15 cellular contexts compared by ENCODE assay signal in genomic region chr7:44287488-44288380, GRCh38. TPM values are rescaled to one million over a fixed set of nuclear protein-coding genes. Genes with fewer than 3 reads are reported as not detected.
DNase-seq lines count a peak whose midpoint lies in the region; ATAC-seq and TF ChIP-seq lines count a peak whose summit lies in the region.
"Had no signal": no experiment of that assay in that cellular context is flagged by ENCODE, and none has a peak within 500 bp of the region (broad histone marks: within the 10 kb centered on the region; RNA-seq: fewer than 3 reads in every experiment).

No MANE protein-coding gene starts in this region.

- H3K36me3 Mint-ChIP-seq in activated CD4-positive, alpha-beta T cell treated with anti-CD3 and anti-CD28 coated beads for 36 hours (ENCODE audit: low read depth), result no peaks in the 10 kb centered on the region
- no peaks in the 10 kb centered on the region for H3K36me3 Mint-ChIP-seq in activated B cell treated with CpG ODN at 0.5 μM for 24 hours (ENCODE audit: low read depth)
- H3K36me3 Mint-ChIP-seq: naive thymus-derived CD8-positive, alpha-beta T cell had no signal

- H3K4me1 Mint-ChIP-seq in activated CD4-positive, alpha-beta T cell treated with anti-CD3 and anti-CD28 coated beads for 36 hours, result no peaks in the 10 kb centered on the region
- H3K4me1 Mint-ChIP-seq in activated B cell treated with CpG ODN at 0.5 μM for 24 hours, result peaks cover 8% of the 10 kb centered on the region
- H3K4me1 Mint-ChIP-seq: naive thymus-derived CD8-positive, alpha-beta T cell had no signal

- 81 to 83% methylated on average over 17 of the region's 17 CpGs for WGBS in sigmoid colon, 2 donors
- WGBS in thyroid gland, 2 donors, result 88 to 90% methylated on average over 14 to 16 of the region's 17 CpGs

- peaks cover 6% of the 10 kb centered on the region for H3K27me3 Mint-ChIP-seq in activated CD4-positive, alpha-beta T cell treated with anti-CD3 and anti-CD28 coated beads for 36 hours
- peaks cover 13% of the 10 kb centered on the region for H3K27me3 Mint-ChIP-seq in activated B cell treated with CpG ODN at 0.5 μM for 24 hours

- H3K36me3 ChIP-seq in sigmoid colon, result no peaks in the 10 kb centered on the region
- H3K36me3 ChIP-seq in thyroid gland, result no peaks in the 10 kb centered on the region

- no peaks in the 10 kb centered on the region for H3K9me3 Mint-ChIP-seq in activated CD4-positive, alpha-beta T cell treated with anti-CD3 and anti-CD28 coated beads for 36 hours (ENCODE audit: low read depth)
- no peaks in the 10 kb centered on the region for H3K9me3 Mint-ChIP-seq in activated B cell treated with CpG ODN at 0.5 μM for 24 hours
- H3K9me3 Mint-ChIP-seq: naive thymus-derived CD8-positive, alpha-beta T cell had no signal

- no peak for TF ChIP-seq EP300 in sigmoid colon (IDR thresholded peaks at IDR 0.05)

- POLR2A ChIA-PET in activated CD4-positive, alpha-beta T cell treated with anti-CD3 and anti-CD28 coated beads for 36 hours (lab: Charles Lee), result no interaction called here
- POLR2A ChIA-PET in activated B cell treated with CpG ODN at 0.5 μM for 24 hours (lab: Charles Lee), result no interaction called here

- TF ChIP-seq CTCF in activated B cell treated with CpG ODN at 0.5 μM for 24 hours (IDR thresholded peaks at IDR 0.05), result no peak
- TF ChIP-seq CTCF in sigmoid colon (IDR thresholded peaks at IDR 0.05), result no peak
- TF ChIP-seq CTCF in thyroid gland (IDR thresholded peaks at IDR 0.05), result no peak

- H3K9me3 ChIP-seq in sigmoid colon (no peaks in the 10 kb centered on the region), thyroid gland (no peaks in the 10 kb centered on the region)

- no peak overlapping the region for H3K4me3 Mint-ChIP-seq in activated CD4-positive, alpha-beta T cell treated with anti-CD3 and anti-CD28 coated beads for 36 hours
- H3K4me3 Mint-ChIP-seq in activated B cell treated with CpG ODN at 0.5 μM for 24 hours, result no peak overlapping the region
- H3K4me3 Mint-ChIP-seq: naive thymus-derived CD8-positive, alpha-beta T cell had no signal

- H3K4me3 ChIP-seq in sigmoid colon (no peak overlapping the region), thyroid gland (replicated peaks in 1 of 3) (no peak overlapping the region)
- H3K4me3 ChIP-seq: skin epidermis had no signal

- peaks cover 0 to 1% (median 0%) of the 10 kb centered on the region in 3 donors for H3K27me3 ChIP-seq in sigmoid colon
- H3K27me3 ChIP-seq in thyroid gland, result no peaks in the 10 kb centered on the region

- TF ChIP-seq POLR2A in sigmoid colon (IDR thresholded peaks at IDR 0.05), result no peak
- TF ChIP-seq POLR2A in thyroid gland (IDR thresholded peaks at IDR 0.05), result no peak

- no peak for ATAC-seq in activated CD4-positive, alpha-beta T cell treated with anti-CD3 and anti-CD28 coated beads for 36 hours
- ATAC-seq in activated B cell treated with CpG ODN at 0.5 μM for 24 hours (ENCODE audit: low read depth), result no peak
- no peak for ATAC-seq in HG02588 (IDR thresholded peaks at IDR 0.05; ENCODE audit: unreplicated experiment)
- ATAC-seq: naive thymus-derived CD8-positive, alpha-beta T cell had no signal

- no peaks in the 10 kb centered on the region for H3K4me1 ChIP-seq in sigmoid colon
- H3K4me1 ChIP-seq in thyroid gland, result no peaks in the 10 kb centered on the region

- H3K27ac Mint-ChIP-seq in activated CD4-positive, alpha-beta T cell treated with anti-CD3 and anti-CD28 coated beads for 36 hours, result no peak overlapping the region
- no peak overlapping the region for H3K27ac Mint-ChIP-seq in activated B cell treated with CpG ODN at 0.5 μM for 24 hours
- H3K27ac Mint-ChIP-seq: naive thymus-derived CD8-positive, alpha-beta T cell had no signal

- intact Hi-C loops in activated CD4-positive, alpha-beta T cell treated with anti-CD3 and anti-CD28 coated beads for 36 hours (cut with DNase I, micrococcal nuclease), result no loop called here
- intact Hi-C loops in activated B cell treated with CpG ODN at 0.5 μM for 24 hours (cut with micrococcal nuclease) (no loop called here), sigmoid colon (cut with DNase I) (no loop called here), thyroid gland (cut with DNase I) (no loop called here)

- DNase-seq in activated CD4-positive, alpha-beta T cell treated with anti-CD3 and anti-CD28 coated beads for 36 hours, result peak; percentile 1
- DNase-seq in activated CD4-positive, alpha-beta T cell treated with anti-CD3 and anti-CD28 coated beads, Interleukin-2, amount 50 U/mL, for 1 hour, result no peak
- DNase-seq in activated B cell treated with CpG ODN at 0.5 μM for 24 hours, result peak; percentile 9
- DNase-seq in islet precursor cell, result peak; percentile 46
- DNase-seq in sigmoid colon, result peak; percentile 57
- DNase-seq in HCEC 1CT, result no peak
- no peak for DNase-seq in thyroid gland
- DNase-seq: effector memory CD4-positive, alpha-beta T cell; NCI-H1694 treated with DMSO at 0.1 percent for 48 hours; NCI-H748 treated with DMSO at 0.1 percent for 48 hours; SHP77 had no signal

- no peak overlapping the region for H3K27ac ChIP-seq in sigmoid colon
- no peak overlapping the region for H3K27ac ChIP-seq in thyroid gland
- H3K27ac ChIP-seq: skin epidermis had no signal

- CTCF ChIA-PET in activated CD4-positive, alpha-beta T cell treated with anti-CD3 and anti-CD28 coated beads for 36 hours (lab: Charles Lee), result no interaction called here
- CTCF ChIA-PET in activated B cell treated with CpG ODN at 0.5 μM for 24 hours (lab: Charles Lee), result no interaction called here

RNA-seq across cellular contexts. Expression of gene CAMK2B, which starts 37.7 kb away (rescaled TPM):
- total RNA-seq in activated CD4-positive, alpha-beta T cell treated with anti-CD3 and anti-CD28 coated beads for 36 hours, result 1 to 10 TPM; 1.1 to 1.8 TPM
- total RNA-seq in activated B cell treated with CpG ODN at 0.5 μM for 24 hours (0.17 and 0.58 TPM in 2 replicates), sigmoid colon (1 to 10 TPM in 3 of 4 donors, under 1 TPM in 1; 0.83 to 3.2 (median 1.9) TPM), thyroid gland (10 to 100 TPM in 3 of 4 donors, 1 to 10 TPM in 1; 7.0 to 19.3 (median 18.5) TPM)
- 1 to 10 TPM in 1 of 3 donors, under 1 TPM in 1, not detected in 1; 0.23 to 1.2 TPM for polyA plus RNA-seq in sigmoid colon
- total RNA-seq: fibroblast of villous mesenchyme; naive thymus-derived CD8-positive, alpha-beta T cell had no signal
- polyA plus RNA-seq: naive thymus-derived CD8-positive, alpha-beta T cell had no signal

Comparison
In these comparisons a context has a peak if more than half of its experiments do, and no peak if none do; other contexts are left out.
1. DNase-seq: peak in activated CD4-positive, alpha-beta T cell treated with anti-CD3 and anti-CD28 coated beads for 36 hours (single experiment), activated B cell treated with CpG ODN at 0.5 μM for 24 hours (single experiment), islet precursor cell (single experiment) and sigmoid colon (single experiment); none in activated CD4-positive, alpha-beta T cell treated with anti-CD3 and anti-CD28 coated beads, Interleukin-2, amount 50 U/mL, for 1 hour (single experiment), HCEC 1CT (single experiment) and thyroid gland (0 of 2).